Comparison of ENCODE assay signal across 11 cellular contexts in genomic region chr11:44766112-44766971, GRCh38. TPM values are rescaled to one million over a fixed set of nuclear protein-coding genes. Genes with fewer than 3 reads are reported as not detected.
DNase-seq lines count a peak whose midpoint lies in the region; TF ChIP-seq lines count a peak whose summit lies in the region.
"Had no signal": no experiment of that assay in that cellular context is flagged by ENCODE, and none has a peak within 500 bp of the region (broad histone marks: within the 10 kb centered on the region; RNA-seq: fewer than 3 reads in every experiment).

No MANE protein-coding gene starts in this region.

- 33 to 55% methylated on average over 3 to 7 of the region's 8 CpGs for WGBS in esophagus squamous epithelium, 2 donors
- no CpG with 5 or more reads among the region's 8 CpGs for WGBS in trophoblast cell (ENCODE audit: extremely low coverage, insufficient coverage, insufficient read length)

- H4K91ac ChIP-seq in trophoblast cell (ENCODE audit: low read depth, low read length), result no peak overlapping the region

- TF ChIP-seq POLR2A in esophagus squamous epithelium (IDR thresholded peaks at IDR 0.05), result no peak

- peaks cover 16% of the 10 kb centered on the region for H3F3A ChIP-seq in neural progenitor cell (ENCODE audit: low read depth)

- H3K4me1 Mint-ChIP-seq in neural progenitor cell, result peaks cover 39% of the 10 kb centered on the region

- H3K14ac ChIP-seq in trophoblast cell (ENCODE audit: low read length), result no peak overlapping the region

- peak overlapping the region in 1 of 11 experiments; percentile 9; a peak in 1 of 22 replicates for H3K27ac ChIP-seq in BLaER1 treated with 17β-estradiol and CSF1 and Interleukin-3, amounts not matched to agents 10 nM and 100 nM
- peak overlapping the region; percentile 21 to 81 (median 65) for H3K27ac ChIP-seq in esophagus squamous epithelium
- H3K27ac ChIP-seq in neural progenitor cell, result peak overlapping the region; percentile 15
- no peak overlapping the region for H3K27ac ChIP-seq in trophoblast cell (ENCODE audit: low read depth, low read length)

- peak overlapping the region in 9 of 11 experiments; percentile 5 to 48 (median 29); a peak in 16 of 22 replicates for H3K4me2 ChIP-seq in BLaER1 treated with 17β-estradiol and CSF1 and Interleukin-3, amounts not matched to agents 10 nM and 100 nM
- no peak overlapping the region for H3K4me2 ChIP-seq in neural progenitor cell
- H3K4me2 ChIP-seq in trophoblast cell (ENCODE audit: low read length), result no peak overlapping the region

- H3K27me3 ChIP-seq in BLaER1 treated with 17β-estradiol and CSF1 and Interleukin-3, amounts not matched to agents 10 nM and 100 nM, result no peaks in the 10 kb centered on the region
- no peaks in the 10 kb centered on the region for H3K27me3 ChIP-seq in esophagus squamous epithelium
- H3K27me3 ChIP-seq in neural progenitor cell, result no peaks in the 10 kb centered on the region
- no peaks in the 10 kb centered on the region for H3K27me3 ChIP-seq in trophoblast cell (ENCODE audit: insufficient read depth, low read length)

- H2BK120ac ChIP-seq in trophoblast cell (ENCODE audit: insufficient read depth, low read length, poor library complexity), result no peak overlapping the region

- TF ChIP-seq CTCF in esophagus squamous epithelium (IDR thresholded peaks at IDR 0.05) (no peak), neural progenitor cell (IDR thresholded peaks at IDR 0.05) (no peak)

- peaks cover 0 to 12% (median 0%) of the 10 kb centered on the region in 11 experiments; a peak in 1 of 22 replicates for H3K9me3 ChIP-seq in BLaER1 treated with 17β-estradiol and CSF1 and Interleukin-3, amounts not matched to agents 10 nM and 100 nM (replicated peaks in 1 of 11)
- H3K9me3 ChIP-seq in esophagus squamous epithelium (no peaks in the 10 kb centered on the region), neural progenitor cell (ENCODE audit: low read depth) (peaks cover 6% of the 10 kb centered on the region), trophoblast cell (ENCODE audit: insufficient read depth, low read depth, low read length) (no peaks in the 10 kb centered on the region)
- H3K9me3 ChIP-seq: HAP-1 had no signal

- peaks cover 0 to 13% (median 11%) of the 10 kb centered on the region in 10 experiments; a peak in 15 of 20 replicates for H3K4me1 ChIP-seq in BLaER1 treated with 17β-estradiol and CSF1 and Interleukin-3, amounts not matched to agents 10 nM and 100 nM
- H3K4me1 ChIP-seq in esophagus squamous epithelium (peaks cover 0 to 32% (median 0%) of the 10 kb centered on the region in 3 donors), neural progenitor cell (peaks cover 31% of the 10 kb centered on the region), trophoblast cell (ENCODE audit: control insufficient read depth in 1 of 2, insufficient read depth in 2 of 2, low read length in 2 of 2) (no peaks in the 10 kb centered on the region)

- no peak overlapping the region for H2AK5ac ChIP-seq in trophoblast cell (ENCODE audit: low read length)

- no peaks in the 10 kb centered on the region for H3K79me1 ChIP-seq in trophoblast cell (ENCODE audit: low read length)

- no peak overlapping the region for H4K12ac ChIP-seq in trophoblast cell (ENCODE audit: low read depth, low read length)

- DNase-seq in NCI-H82 treated with DMSO at 0.1 percent for 48 hours (lab: John Stamatoyannopoulos, UW; ENCODE audit: unreplicated experiment), result peak; percentile 36
- DNase-seq in esophagus squamous epithelium (lab: John Stamatoyannopoulos, UW), result no peak
- no peak for DNase-seq in neural progenitor cell (ENCODE audit: low spot score)
- no peak for DNase-seq in RPMI8226
- no peak for DNase-seq in occipital lobe (lab: John Stamatoyannopoulos, UW)
- no peak for DNase-seq in trophoblast cell
- no peak for DNase-seq in DMS79 treated with DMSO at 0.1 percent for 48 hours (lab: John Stamatoyannopoulos, UW)
- DNase-seq: activated effector memory CD4-positive, alpha-beta T cell treated with anti-CD3 and anti-CD28 coated beads, Interleukin-2, amount 50 U/mL, for 16 hours; NCI-H510A treated with DMSO at 0.1 percent for 48 hours had no signal

- intact Hi-C loops in esophagus squamous epithelium (cut with DNase I), result no loop called here

- no peak overlapping the region for H2BK5ac ChIP-seq in trophoblast cell (ENCODE audit: low read depth, low read length, poor library complexity)

- H3K4me3 Mint-ChIP-seq in neural progenitor cell, result no peak overlapping the region

- H3K4ac ChIP-seq in trophoblast cell (ENCODE audit: low read depth, low read length), result no peak overlapping the region

- peak overlapping the region in 2 of 11 experiments; percentile 14 to 32; a peak in 2 of 22 replicates for H3K9ac ChIP-seq in BLaER1 treated with 17β-estradiol and CSF1 and Interleukin-3, amounts not matched to agents 10 nM and 100 nM
- H3K9ac ChIP-seq in neural progenitor cell, result no peak overlapping the region
- no peak overlapping the region for H3K9ac ChIP-seq in trophoblast cell (ENCODE audit: low read length)

- no peak overlapping the region for H2AFZ ChIP-seq in neural progenitor cell (replicated peaks)
- no peak overlapping the region for H2AFZ ChIP-seq in trophoblast cell (ENCODE audit: insufficient read depth, low read length, poor library complexity)

- no peaks in the 10 kb centered on the region; a peak in 1 of 22 replicates for H4K20me1 ChIP-seq in BLaER1 treated with 17β-estradiol and CSF1 and Interleukin-3, amounts not matched to agents 10 nM and 100 nM
- H4K20me1 ChIP-seq in neural progenitor cell (ENCODE audit: low read depth), result peaks cover 22% of the 10 kb centered on the region

- peaks cover 17% of the 10 kb centered on the region for H3K9me3 Mint-ChIP-seq in neural progenitor cell

- no peaks in the 10 kb centered on the region for H3K27me3 Mint-ChIP-seq in neural progenitor cell (ENCODE audit: insufficient read depth, low read depth)

- peak overlapping the region; percentile 52 for H3K27ac Mint-ChIP-seq in neural progenitor cell

- H3K36me3 ChIP-seq in BLaER1 treated with 17β-estradiol and CSF1 and Interleukin-3, amounts not matched to agents 10 nM and 100 nM, result no peaks in the 10 kb centered on the region
- no peaks in the 10 kb centered on the region for H3K36me3 ChIP-seq in esophagus squamous epithelium
- peaks cover 11% of the 10 kb centered on the region for H3K36me3 ChIP-seq in neural progenitor cell
- no peaks in the 10 kb centered on the region for H3K36me3 ChIP-seq in trophoblast cell (ENCODE audit: control insufficient read depth in 1 of 2, insufficient read depth in 2 of 2, low read length in 2 of 2)
- H3K36me3 ChIP-seq: HAP-1 had no signal

- H3K79me2 ChIP-seq in neural progenitor cell (ENCODE audit: low read depth), result peaks cover 4% of the 10 kb centered on the region
- H3K79me2 ChIP-seq in trophoblast cell (ENCODE audit: control insufficient read depth, insufficient read depth, low read length, poor library complexity), result no peaks in the 10 kb centered on the region

- H4K8ac ChIP-seq in trophoblast cell (ENCODE audit: low read depth, low read length), result no peak overlapping the region

- peaks cover 47% of the 10 kb centered on the region for H3K36me3 Mint-ChIP-seq in neural progenitor cell

- no peak overlapping the region for H3K4me3 ChIP-seq in BLaER1 treated with 17β-estradiol and CSF1 and Interleukin-3, amounts not matched to agents 10 nM and 100 nM
- no peak overlapping the region for H3K4me3 ChIP-seq in esophagus squamous epithelium
- no peak overlapping the region for H3K4me3 ChIP-seq in neural progenitor cell
- H3K4me3 ChIP-seq in trophoblast cell (ENCODE audit: low read depth, low read length), result no peak overlapping the region
- H3K4me3 ChIP-seq: HAP-1 had no signal

- H3K23ac ChIP-seq in trophoblast cell (ENCODE audit: low read length), result no peak overlapping the region

- no peak overlapping the region for H3K18ac ChIP-seq in trophoblast cell (ENCODE audit: low read length)

- no peak overlapping the region for H2BK12ac ChIP-seq in trophoblast cell (ENCODE audit: low read length)

RNA-seq across cellular contexts. Expression of gene TSPAN18, which starts 39.6 kb away (rescaled TPM):
- total RNA-seq in esophagus squamous epithelium, result 1 to 10 TPM in 3 of 4 donors, under 1 TPM in 1; 0.80 to 4.4 (median 2.0) TPM
- 16.5 and 33.0 TPM in 2 replicates for total RNA-seq in neural progenitor cell (ENCODE audit: low replicate concordance)
- total RNA-seq in occipital lobe, result 19.7 TPM
- 12.0 and 12.8 TPM in 2 replicates for polyA plus RNA-seq in trophoblast cell (2013)

Comparison
In these comparisons a context has a peak if more than half of its experiments do, and no peak if none do; other contexts are left out.
1. H3K4me2 ChIP-seq: peak in BLaER1 treated with 17β-estradiol and CSF1 and Interleukin-3, amounts not matched to agents 10 nM and 100 nM (9 of 11); none in neural progenitor cell (single experiment) and trophoblast cell (single experiment).